In the genomic region with DNA sequence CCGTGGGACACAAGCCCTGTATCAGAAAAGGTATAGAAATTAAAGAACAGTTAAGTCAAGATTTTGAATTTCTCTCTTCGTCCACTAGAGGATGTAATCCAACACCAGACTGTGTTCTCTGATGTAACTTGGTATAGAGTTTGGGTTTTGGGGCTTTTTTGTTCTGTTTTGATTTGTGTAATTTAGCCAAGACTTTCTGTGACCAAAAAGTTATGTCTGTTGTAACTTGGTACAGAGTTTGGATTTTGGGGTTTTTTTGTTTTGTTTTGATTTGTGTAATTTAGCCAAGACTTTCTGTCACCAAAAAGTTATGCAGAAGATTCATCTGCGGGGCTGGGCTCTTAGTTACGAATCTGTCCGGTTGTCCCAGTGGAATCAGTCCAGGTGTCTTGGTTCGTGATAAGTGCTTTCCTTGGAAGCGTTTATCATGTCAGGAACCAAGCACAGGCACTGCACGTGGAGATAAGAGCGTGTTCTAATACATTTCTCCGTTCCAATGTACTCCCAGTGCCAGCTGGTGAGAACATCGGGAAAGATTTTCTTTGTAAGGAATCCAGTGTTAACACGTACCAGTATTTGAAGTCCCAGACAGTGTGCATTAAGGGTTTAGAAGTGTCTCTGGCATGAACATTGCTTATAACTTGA, we compare ENCODE assay signal across 8 cellular contexts. TPM values are rescaled to one million over a fixed set of nuclear protein-coding genes. Genes with fewer than 3 reads are reported as not detected.
DNase-seq lines count a peak whose midpoint lies in the region; ATAC-seq and TF ChIP-seq lines count a peak whose summit lies in the region.

No MANE protein-coding gene starts in this region.

- H3K4me3 Mint-ChIP-seq in Caco-2 (ENCODE audit: unreplicated experiment) = no peak overlapping the region
- H3K4me3 Mint-ChIP-seq in activated naive CD8-positive, alpha-beta T cell treated with anti-CD3 and anti-CD28 coated beads, Interleukin-2, amount 50 U/mL, for 24 hours = no peak overlapping the region
- H3K4me3 Mint-ChIP-seq in activated T-helper 1 cell treated with anti-CD3 and anti-CD28 coated beads, Interleukin-12 subunit alpha, Interleukin-12 subunit beta, Interleukin-2, Interleukin-4 antibody, amounts not matched to agents 30 ng/mL and 10 ng/mL and 1 ng/mL, durations not matched to agents 14 hours and 24 hours and 36 hours = no peak overlapping the region

- no peaks in the 10 kb centered on the region for H3K27me3 Mint-ChIP-seq in Caco-2 (ENCODE audit: insufficient read depth, unreplicated experiment)
- no peaks in the 10 kb centered on the region for H3K27me3 Mint-ChIP-seq in activated naive CD8-positive, alpha-beta T cell treated with anti-CD3 and anti-CD28 coated beads, Interleukin-2, amount 50 U/mL, for 24 hours
- no peaks in the 10 kb centered on the region for H3K27me3 Mint-ChIP-seq in activated T-helper 1 cell treated with anti-CD3 and anti-CD28 coated beads, Interleukin-12 subunit alpha, Interleukin-12 subunit beta, Interleukin-2, Interleukin-4 antibody, amounts not matched to agents 30 ng/mL and 10 ng/mL and 1 ng/mL, durations not matched to agents 14 hours and 24 hours and 36 hours (ENCODE audit: insufficient read depth)

- TF ChIP-seq CTCF in Caco-2 (IDR thresholded peaks at IDR 0.05; ENCODE audit: insufficient read depth in 1 of 2, low read depth in 1 of 2, low read length in 1 of 2, severe bottlenecking in 1 of 2, unreplicated experiment in 1 of 2) = peak; percentile 60 to 87

- H3K27me3 ChIP-seq in Caco-2 (replicated peaks; ENCODE audit: control insufficient read depth, insufficient read depth, low read length) = no peaks in the 10 kb centered on the region
- H3K27me3 ChIP-seq in skeletal muscle tissue (ENCODE audit: control insufficient read depth in 3 of 3, insufficient read depth in 3 of 3, low read length in 3 of 3) = no peaks in the 10 kb centered on the region

- CTCF ChIA-PET in Caco-2 (lab: Charles Lee) = interaction anchor here (0.7 to 1.9 kb wide), 4 partner anchors 44 to 111 kb away, joined by 3 to 5 read pairs (median 4); a partner anchor contains a TSS

- intact Hi-C loops in Caco-2 (cut with micrococcal nuclease; ENCODE audit: unreplicated experiment) (loop anchor here (1.0 to 5.0 kb wide), 3 partner anchors 44 to 112 kb away; a partner anchor contains a TSS), left cardiac atrium (cut with DNase I) (loop anchor here (2.0 to 5.0 kb wide), 3 partner anchors 46 to 118 kb away; a partner anchor contains a TSS)
- intact Hi-C loops in activated T-helper 1 cell treated with anti-CD3 and anti-CD28 coated beads, Interleukin-12 subunit alpha, Interleukin-12 subunit beta, Interleukin-2, Interleukin-4 antibody, amounts not matched to agents 30 ng/mL and 10 ng/mL and 1 ng/mL, durations not matched to agents 14 hours and 24 hours and 36 hours (cut with micrococcal nuclease) = loop anchor here (1.0 to 2.0 kb wide), 2 partner anchors 8 to 44 kb away; a partner anchor contains a TSS

- no peaks in the 10 kb centered on the region for H3K9me3 ChIP-seq in Caco-2
- H3K9me3 ChIP-seq in skeletal muscle tissue (ENCODE audit: control insufficient read depth in 3 of 3, low read length in 3 of 3) = no peaks in the 10 kb centered on the region

- peak overlapping the region; percentile 83 for H3K27ac ChIP-seq in skeletal muscle tissue (ENCODE audit: low read depth, low read length)

- no peaks in the 10 kb centered on the region for H3K9me3 Mint-ChIP-seq in Caco-2 (ENCODE audit: unreplicated experiment)
- H3K9me3 Mint-ChIP-seq in activated naive CD8-positive, alpha-beta T cell treated with anti-CD3 and anti-CD28 coated beads, Interleukin-2, amount 50 U/mL, for 24 hours = no peaks in the 10 kb centered on the region
- no peaks in the 10 kb centered on the region for H3K9me3 Mint-ChIP-seq in activated T-helper 1 cell treated with anti-CD3 and anti-CD28 coated beads, Interleukin-12 subunit alpha, Interleukin-12 subunit beta, Interleukin-2, Interleukin-4 antibody, amounts not matched to agents 30 ng/mL and 10 ng/mL and 1 ng/mL, durations not matched to agents 14 hours and 24 hours and 36 hours

- peak overlapping the region in 2 of 3 donors; percentile 33 to 42 for H3K9ac ChIP-seq in skeletal muscle tissue (ENCODE audit: low read depth in 1 of 3, low read length in 3 of 3)

- H3K4me3 ChIP-seq in Caco-2 (ENCODE audit: low read depth, low read length) (no peak overlapping the region), skeletal muscle tissue (ENCODE audit: low read length in 3 of 3) (peak overlapping the region in 1 of 3 donors; percentile 1)

- no TSS peak for BruUV-seq in Caco-2 (replicated peaks; lab: Mats Ljungman, UMichigan)

- H3K4me1 Mint-ChIP-seq in Caco-2 (ENCODE audit: low read depth, unreplicated experiment) = peaks cover 17% of the 10 kb centered on the region
- H3K4me1 Mint-ChIP-seq in activated naive CD8-positive, alpha-beta T cell treated with anti-CD3 and anti-CD28 coated beads, Interleukin-2, amount 50 U/mL, for 24 hours = peaks cover 53% of the 10 kb centered on the region
- H3K4me1 Mint-ChIP-seq in activated T-helper 1 cell treated with anti-CD3 and anti-CD28 coated beads, Interleukin-12 subunit alpha, Interleukin-12 subunit beta, Interleukin-2, Interleukin-4 antibody, amounts not matched to agents 30 ng/mL and 10 ng/mL and 1 ng/mL, durations not matched to agents 14 hours and 24 hours and 36 hours (ENCODE audit: low read depth) = peaks cover 36% of the 10 kb centered on the region

- DNase-seq in Caco-2 (no peak), HT1080 (ENCODE audit: low read depth) (peak; percentile 27), left cardiac atrium (peak; percentile 60), NCI-H774 (lab: John Stamatoyannopoulos, UW) (no peak), NCI-H82 (lab: John Stamatoyannopoulos, UW) (no peak)
- DNase-seq in activated naive CD8-positive, alpha-beta T cell treated with anti-CD3 and anti-CD28 coated beads, Interleukin-2, amount 50 U/mL, for 24 hours = no peak
- DNase-seq in activated T-helper 1 cell treated with anti-CD3 and anti-CD28 coated beads, Interleukin-12 subunit alpha, Interleukin-12 subunit beta, Interleukin-2, Interleukin-4 antibody, amounts not matched to agents 30 ng/mL and 10 ng/mL and 1 ng/mL, durations not matched to agents 14 hours and 24 hours and 36 hours (ENCODE audit: low spot score) = no peak

- H3K27ac Mint-ChIP-seq in Caco-2 (ENCODE audit: unreplicated experiment) = peak overlapping the region; percentile 25
- peak overlapping the region; percentile 43 for H3K27ac Mint-ChIP-seq in activated naive CD8-positive, alpha-beta T cell treated with anti-CD3 and anti-CD28 coated beads, Interleukin-2, amount 50 U/mL, for 24 hours
- H3K27ac Mint-ChIP-seq in activated T-helper 1 cell treated with anti-CD3 and anti-CD28 coated beads, Interleukin-12 subunit alpha, Interleukin-12 subunit beta, Interleukin-2, Interleukin-4 antibody, amounts not matched to agents 30 ng/mL and 10 ng/mL and 1 ng/mL, durations not matched to agents 14 hours and 24 hours and 36 hours = no peak overlapping the region

- ATAC-seq in activated naive CD8-positive, alpha-beta T cell treated with anti-CD3 and anti-CD28 coated beads, Interleukin-2, amount 50 U/mL, for 24 hours = peak; percentile 37
- peak; percentile 60 to 77 for ATAC-seq in left cardiac atrium

- peaks cover 68% of the 10 kb centered on the region for H3K36me3 Mint-ChIP-seq in Caco-2 (ENCODE audit: insufficient read depth, unreplicated experiment)
- H3K36me3 Mint-ChIP-seq in activated naive CD8-positive, alpha-beta T cell treated with anti-CD3 and anti-CD28 coated beads, Interleukin-2, amount 50 U/mL, for 24 hours (ENCODE audit: low read depth) = peaks cover 54% of the 10 kb centered on the region
- peaks cover 47% of the 10 kb centered on the region for H3K36me3 Mint-ChIP-seq in activated T-helper 1 cell treated with anti-CD3 and anti-CD28 coated beads, Interleukin-12 subunit alpha, Interleukin-12 subunit beta, Interleukin-2, Interleukin-4 antibody, amounts not matched to agents 30 ng/mL and 10 ng/mL and 1 ng/mL, durations not matched to agents 14 hours and 24 hours and 36 hours (ENCODE audit: low read depth)

- peaks cover 1% of the 10 kb centered on the region for H3K36me3 ChIP-seq in Caco-2 (ENCODE audit: control insufficient read depth, insufficient read depth, low read length)
- peaks cover 24 to 36% (median 32%) of the 10 kb centered on the region in 3 donors for H3K36me3 ChIP-seq in skeletal muscle tissue (ENCODE audit: control insufficient read depth in 3 of 3, insufficient read depth in 3 of 3, low read length in 3 of 3)

- H3K4me1 ChIP-seq in Caco-2 (peaks cover 7% of the 10 kb centered on the region), skeletal muscle tissue (ENCODE audit: control insufficient read depth in 3 of 3, insufficient read depth in 3 of 3, low read length in 3 of 3) (peaks cover 28 to 45% (median 40%) of the 10 kb centered on the region in 3 donors)

- POLR2A ChIA-PET in Caco-2 (lab: Charles Lee) = no interaction called here

RNA-seq across cellular contexts. Expression of a gene that starts 44.1 kb away (rescaled TPM):
- total RNA-seq in Caco-2 (2022) = 92.0 and 96.1 TPM in 2 replicates
- total RNA-seq in HT1080 (2014; rRNA removed; shearing (Covaris generic)) = 27.6 and 30.6 TPM in 2 replicates
- 34.7 and 34.8 TPM in 2 replicates for polyA plus RNA-seq in HT1080 (2015; cell fraction: cytosol; rRNA removed)
- polyA plus RNA-seq in HT1080 (2015; cell fraction: nucleus; rRNA removed) = 24.7 and 29.0 TPM in 2 replicates
- total RNA-seq in left cardiac atrium = 10 to 100 TPM; 71.6 to 82.2 TPM
- 83.5 TPM for total RNA-seq in skeletal muscle tissue
- 77.6 and 81.9 TPM in 2 replicates for total RNA-seq in activated T-helper 1 cell treated with anti-CD3 and anti-CD28 coated beads, Interleukin-12 subunit alpha, Interleukin-12 subunit beta, Interleukin-2, Interleukin-4 antibody, amounts not matched to agents 30 ng/mL and 10 ng/mL and 1 ng/mL, durations not matched to agents 14 hours and 24 hours and 36 hours

Comparison
In these comparisons a context has a peak if more than half of its experiments do, and no peak if none do; other contexts are left out.
1. DNase-seq: peak in HT1080 (single experiment) and left cardiac atrium (single experiment); none in Caco-2 (0 of 2), activated naive CD8-positive, alpha-beta T cell treated with anti-CD3 and anti-CD28 coated beads, Interleukin-2, amount 50 U/mL, for 24 hours (single experiment), NCI-H774 (single experiment), NCI-H82 (single experiment) and activated T-helper 1 cell treated with anti-CD3 and anti-CD28 coated beads, Interleukin-12 subunit alpha, Interleukin-12 subunit beta, Interleukin-2, Interleukin-4 antibody, amounts not matched to agents 30 ng/mL and 10 ng/mL and 1 ng/mL, durations not matched to agents 14 hours and 24 hours and 36 hours (single experiment).